Comparison of ENCODE assay signal across 1 cellular context in genomic region chr6:163356324-163356723, GRCh38.
TF ChIP-seq lines count a peak whose summit lies in the region.

No MANE protein-coding gene starts in this region.

TF ChIP-seq in HCT116, 20 proteins besides CTCF, POLR2A, EP300 and RAD21 (continued from another document):
- TF ChIP-seq ZBTB33 (IDR thresholded peaks at IDR 0.05; ENCODE audit: extremely low read depth, insufficient replicate concordance, low read length) (no peak), SIN3A (IDR thresholded peaks at IDR 0.05; ENCODE audit: low read depth) (no peak), ZNF274 (IDR thresholded peaks at IDR 0.05; ENCODE audit: low read depth, low read length) (no peak), SRF (IDR thresholded peaks at IDR 0.05; ENCODE audit: low read depth) (no peak), FOSL1 (IDR thresholded peaks at IDR 0.05; ENCODE audit: low read depth) (no peak), ATF3 (IDR thresholded peaks at IDR 0.05) (no peak), CBX3 (IDR thresholded peaks at IDR 0.05; ENCODE audit: low read depth) (no peak), TCF7L2 (IDR thresholded peaks at IDR 0.05; ENCODE audit: borderline replicate concordance, extremely low read depth, insufficient read depth, insufficient read length) (no peak)
- TF ChIP-seq, protein P1, sequence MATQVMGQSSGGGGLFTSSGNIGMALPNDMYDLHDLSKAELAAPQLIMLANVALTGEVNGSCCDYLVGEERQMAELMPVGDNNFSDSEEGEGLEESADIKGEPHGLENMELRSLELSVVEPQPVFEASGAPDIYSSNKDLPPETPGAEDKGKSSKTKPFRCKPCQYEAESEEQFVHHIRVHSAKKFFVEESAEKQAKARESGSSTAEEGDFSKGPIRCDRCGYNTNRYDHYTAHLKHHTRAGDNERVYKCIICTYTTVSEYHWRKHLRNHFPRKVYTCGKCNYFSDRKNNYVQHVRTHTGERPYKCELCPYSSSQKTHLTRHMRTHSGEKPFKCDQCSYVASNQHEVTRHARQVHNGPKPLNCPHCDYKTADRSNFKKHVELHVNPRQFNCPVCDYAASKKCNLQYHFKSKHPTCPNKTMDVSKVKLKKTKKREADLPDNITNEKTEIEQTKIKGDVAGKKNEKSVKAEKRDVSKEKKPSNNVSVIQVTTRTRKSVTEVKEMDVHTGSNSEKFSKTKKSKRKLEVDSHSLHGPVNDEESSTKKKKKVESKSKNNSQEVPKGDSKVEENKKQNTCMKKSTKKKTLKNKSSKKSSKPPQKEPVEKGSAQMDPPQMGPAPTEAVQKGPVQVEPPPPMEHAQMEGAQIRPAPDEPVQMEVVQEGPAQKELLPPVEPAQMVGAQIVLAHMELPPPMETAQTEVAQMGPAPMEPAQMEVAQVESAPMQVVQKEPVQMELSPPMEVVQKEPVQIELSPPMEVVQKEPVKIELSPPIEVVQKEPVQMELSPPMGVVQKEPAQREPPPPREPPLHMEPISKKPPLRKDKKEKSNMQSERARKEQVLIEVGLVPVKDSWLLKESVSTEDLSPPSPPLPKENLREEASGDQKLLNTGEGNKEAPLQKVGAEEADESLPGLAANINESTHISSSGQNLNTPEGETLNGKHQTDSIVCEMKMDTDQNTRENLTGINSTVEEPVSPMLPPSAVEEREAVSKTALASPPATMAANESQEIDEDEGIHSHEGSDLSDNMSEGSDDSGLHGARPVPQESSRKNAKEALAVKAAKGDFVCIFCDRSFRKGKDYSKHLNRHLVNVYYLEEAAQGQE (IDR thresholded peaks at IDR 0.05; ENCODE audit: low read depth) = no peak
TF ChIP-seq in HCT116: peak in this region for 0.
